Comparison of ENCODE assay signal across 22 cellular contexts in genomic region chr7:70714506-70715038, GRCh38.
DNase-seq lines count a peak whose midpoint lies in the region; ATAC-seq, FAIRE-seq and TF ChIP-seq lines count a peak whose summit lies in the region.
"Had no signal": no experiment of that assay in that cellular context is flagged by ENCODE, and none has a peak within 500 bp of the region (broad histone marks: within the 10 kb centered on the region; RNA-seq: fewer than 3 reads in every experiment).

No MANE protein-coding gene starts in this region.

- H3K27ac ChIP-seq in liver (ENCODE audit: low read depth in 1 of 2, low read length in 2 of 2) (peak overlapping the region; percentile 4 to 57), HepG2 (ENCODE audit: extremely low read length, insufficient read depth, low read length) (no peak overlapping the region), prostate gland (no peak overlapping the region)
- H3K27ac ChIP-seq: 22Rv1, A549, HL-60 had no signal

- ATAC-seq in HepG2: no peak
- peak; percentile 46 for ATAC-seq in left lobe of liver
- ATAC-seq in omental fat pad (ENCODE audit: low FRiP score): peak; percentile 15
- no peak for ATAC-seq in GM19035 (IDR thresholded peaks at IDR 0.05; ENCODE audit: unreplicated experiment)
- ATAC-seq: A549, GM23338, HCT116 had no signal

- peak in 1 of 2 donors; percentile 25 for TF ChIP-seq RAD21 in liver (IDR thresholded peaks at IDR 0.05)
- TF ChIP-seq RAD21 in HepG2 (CRISPR knock-in tag; IDR thresholded peaks at IDR 0.05): no peak

- CTCF ChIA-PET in HepG2 (lab: Yijun Ruan, JAX; ENCODE audit: low intra/inter-chr PET ratio, low total read pairs): no interaction called here

- FAIRE-seq in HepG2 (lab: Jason Lieb, UNC): no peak
- FAIRE-seq: A549, D721Med, GM12892, GM18507 had no signal

- in situ Hi-C loops in HepG2 (cut with HindIII; ENCODE audit: extremely low pct_ligation_motif_present, low pct_unique_long_range_greater_than_20kb): no loop called here

- H3K4me1 ChIP-seq in liver (ENCODE audit: control insufficient read depth in 4 of 4, insufficient read depth in 4 of 4, low read length in 3 of 4) (peaks cover 3 to 46% (median 31%) of the 10 kb centered on the region in 4 donors), HepG2 (ENCODE audit: insufficient read depth, low read length) (no peaks in the 10 kb centered on the region), prostate gland (replicated peaks) (peaks cover 8% of the 10 kb centered on the region)

- TF ChIP-seq CTCF in liver (IDR thresholded peaks at IDR 0.05; ENCODE audit: low read depth, low read length, missing input control) (no peak), HepG2 (CRISPR knock-in tag; IDR thresholded peaks at IDR 0.05) (no peak), omental fat pad (IDR thresholded peaks at IDR 0.05) (no peak), prostate gland (IDR thresholded peaks at IDR 0.05) (no peak)

- DNase-seq in HepG2 (ENCODE audit: low spot score) (no peak), left lobe of liver (ENCODE audit: low spot score) (peak; percentile 57), omental fat pad (ENCODE audit: low spot score) (no peak), prostate gland (ENCODE audit: low spot score) (no peak), head of caudate nucleus (no peak)
- DNase-seq in activated CD4-positive, alpha-beta T cell treated with anti-CD3 and anti-CD28 coated beads for 48 hours: no peak
- DNase-seq: AML-193; Caco-2; CD4-positive, alpha-beta T cell; GDM1; H7; IMR-90 had no signal

- TF ChIP-seq POLR2A in HepG2 (IDR thresholded peaks at IDR 0.05; ENCODE audit: insufficient read depth in 1 of 2, low read depth in 2 of 2, low read length in 2 of 2): no peak
- TF ChIP-seq POLR2A in prostate gland (IDR thresholded peaks at IDR 0.05): no peak

- no peaks in the 10 kb centered on the region for H4K20me1 ChIP-seq in HepG2 (ENCODE audit: insufficient read depth, low read length)

- 53% methylated on average over 6 of the region's 6 CpGs for WGBS in liver
- WGBS in HepG2 (ENCODE audit: low lambda C conversion rate): 58% methylated on average over 6 of the region's 6 CpGs
- WGBS in prostate gland: 86% methylated on average over 6 of the region's 6 CpGs

- intact Hi-C loops in HepG2 (cut with micrococcal nuclease; ENCODE audit: unreplicated experiment): loop anchor here (10.0 kb wide), 1 partner anchor 1060 kb away; no protein-coding TSS in a partner anchor
- intact Hi-C loops in prostate gland (cut with DNase I): no loop called here
- intact Hi-C loops in head of caudate nucleus (cut with DNase I): no loop called here

- no peak overlapping the region for H3K9ac ChIP-seq in liver (ENCODE audit: low read depth in 1 of 2, low read length in 2 of 2)
- H3K9ac ChIP-seq in HepG2 (ENCODE audit: insufficient read depth, low read depth, low read length): no peak overlapping the region

- no TSS peak for BruUV-seq in HepG2 (replicated peaks; lab: Mats Ljungman, UMichigan)

- peaks cover 0 to 2% (median 0%) of the 10 kb centered on the region in 4 donors for H3K9me3 ChIP-seq in liver (ENCODE audit: control insufficient read depth in 4 of 4, low read length in 3 of 4)
- no peaks in the 10 kb centered on the region for H3K9me3 ChIP-seq in HepG2 (ENCODE audit: low read length)
- no peaks in the 10 kb centered on the region for H3K9me3 ChIP-seq in prostate gland

- POLR2A ChIA-PET in HepG2 (lab: Yijun Ruan, JAX): no interaction called here

- H3K4me3 ChIP-seq in liver (ENCODE audit: low read depth in 1 of 3, low read length in 3 of 3) (no peak overlapping the region), HepG2 (replicated peaks in 1 of 3; ENCODE audit: insufficient read depth in 1 of 3, low read depth in 2 of 3, low read length in 3 of 3) (no peak overlapping the region), prostate gland (no peak overlapping the region)
- H3K4me3 ChIP-seq: A549, GM23338 had no signal

- H3K36me3 ChIP-seq in liver (ENCODE audit: control insufficient read depth in 4 of 4, insufficient read depth in 3 of 4, low read depth in 1 of 4, low read length in 3 of 4): no peaks in the 10 kb centered on the region
- H3K36me3 ChIP-seq in HepG2 (replicated peaks in 1 of 2; ENCODE audit: control insufficient read depth in 1 of 2, insufficient read depth in 2 of 2, low read length in 2 of 2): no peaks in the 10 kb centered on the region
- no peaks in the 10 kb centered on the region for H3K36me3 ChIP-seq in prostate gland

- H3K27me3 ChIP-seq in liver (ENCODE audit: control insufficient read depth in 4 of 4, insufficient read depth in 4 of 4, low read length in 3 of 4) (no peaks in the 10 kb centered on the region), HepG2 (ENCODE audit: control insufficient read depth in 1 of 2, insufficient read depth in 2 of 2, low read length in 2 of 2) (no peaks in the 10 kb centered on the region), prostate gland (replicated peaks; ENCODE audit: insufficient read depth) (no peaks in the 10 kb centered on the region)

- H3K79me2 ChIP-seq in HepG2 (ENCODE audit: insufficient read depth, low read length): no peaks in the 10 kb centered on the region

- no peak overlapping the region for H2AFZ ChIP-seq in HepG2 (ENCODE audit: low read length)
- H2AFZ ChIP-seq: GM23338 had no signal

- no peak overlapping the region for H3K4me2 ChIP-seq in HepG2 (ENCODE audit: low read depth, low read length)
- H3K4me2 ChIP-seq: A549, GM23338 had no signal

- no peak for TF ChIP-seq EP300 in HepG2 (IDR thresholded peaks at IDR 0.05; ENCODE audit: low read depth in 2 of 2, low read length in 2 of 2)
- no peak for TF ChIP-seq EP300 in HepG2 (CRISPR knock-in tag; IDR thresholded peaks at IDR 0.05; ENCODE audit: borderline replicate concordance)

TF ChIP-seq in liver, 16 proteins besides CTCF, POLR2A, EP300 and RAD21 (continues in another document):
- TF ChIP-seq FOXA1 (IDR thresholded peaks at IDR 0.05): peak; percentile 32
- TF ChIP-seq HNF4A (conservative IDR thresholded peaks at IDR 0.05): peak; percentile 59 to 65
- peak; percentile 82 to 85 for TF ChIP-seq RXRA (IDR thresholded peaks at IDR 0.05)
- peak; percentile 65 for TF ChIP-seq YY1 (IDR thresholded peaks at IDR 0.05)
- no peak for TF ChIP-seq REST (IDR thresholded peaks at IDR 0.05)
- peak; percentile 59 for TF ChIP-seq SP1 (IDR thresholded peaks at IDR 0.05)

TF ChIP-seq in HepG2, 621 proteins besides CTCF, POLR2A, EP300 and RAD21 (continues in another document):
- TF ChIP-seq POLR2G (IDR thresholded peaks at IDR 0.05; ENCODE audit: low read depth, low read length) (no peak), ZNF878 (CRISPR knock-in tag; IDR thresholded peaks at IDR 0.05) (no peak), RFX5 (IDR thresholded peaks at IDR 0.05; ENCODE audit: low read depth, low read length) (no peak), ZNF205 (CRISPR knock-in tag; IDR thresholded peaks at IDR 0.05) (no peak), TBP (CRISPR knock-in tag; IDR thresholded peaks at IDR 0.05) (no peak), TOPORS (CRISPR knock-in tag; IDR thresholded peaks at IDR 0.05) (no peak), ZNF136 (CRISPR knock-in tag; IDR thresholded peaks at IDR 0.05; ENCODE audit: low read depth) (no peak), ZBTB49 (CRISPR knock-in tag; IDR thresholded peaks at IDR 0.05; ENCODE audit: borderline replicate concordance) (no peak), ZBTB38 (CRISPR knock-in tag; IDR thresholded peaks at IDR 0.05) (no peak), ZMYM2 (CRISPR knock-in tag; IDR thresholded peaks at IDR 0.05) (no peak), ZNF276 (CRISPR knock-in tag; IDR thresholded peaks at IDR 0.05; ENCODE audit: low read depth) (no peak), FOXO4 (CRISPR knock-in tag; conservative IDR thresholded peaks at IDR 0.05) (no peak)

Comparison
In these comparisons a context has a peak if more than half of its experiments do, and no peak if none do; other contexts are left out.
1. H3K27ac ChIP-seq: peak in liver (2 of 2); none in HepG2 (single experiment) and prostate gland (0 of 2).
2. ATAC-seq: peak in left lobe of liver (single experiment) and omental fat pad (single experiment); none in HepG2 (single experiment) and GM19035 (single experiment).